In genomic region chr6:5517781-5518180, GRCh38 we compare ENCODE assay signal across 13 cellular contexts.
DNase-seq lines count a peak whose midpoint lies in the region; ATAC-seq and TF ChIP-seq lines count a peak whose summit lies in the region.
"Had no signal": no experiment of that assay in that cellular context is flagged by ENCODE, and none has a peak within 500 bp of the region (broad histone marks: within the 10 kb centered on the region; RNA-seq: fewer than 3 reads in every experiment).

No MANE protein-coding gene starts in this region.

- no peak overlapping the region for H2AFZ ChIP-seq in OCI-LY1 (ENCODE audit: low read length)

- H3K36me3 ChIP-seq in OCI-LY1 (ENCODE audit: insufficient read depth, low read length), result no peaks in the 10 kb centered on the region
- H3K36me3 ChIP-seq in lower lobe of right lung, result no peaks in the 10 kb centered on the region
- H3K36me3 ChIP-seq: vagina had no signal

- peak overlapping the region; percentile 21; the same call in 1 of the 2 replicates for H3K4me2 ChIP-seq in OCI-LY1 (ENCODE audit: low read length)

- no peaks in the 10 kb centered on the region for H3K79me2 ChIP-seq in OCI-LY1 (ENCODE audit: insufficient read depth, low read length)

- peak overlapping the region; percentile 47 for H3K4me3 Mint-ChIP-seq in stimulated activated effector memory CD8-positive, alpha-beta T cell treated with anti-CD3 and anti-CD28 coated beads, Interleukin-12 subunit alpha, Interleukin-12 subunit beta, amount 100 ng/mL, for 72 hours

- H3K9me3 ChIP-seq in OCI-LY1 (ENCODE audit: low read length) (no peaks in the 10 kb centered on the region), lower lobe of right lung (no peaks in the 10 kb centered on the region)
- H3K9me3 ChIP-seq: vagina had no signal

- peaks cover 57% of the 10 kb centered on the region for H3K4me1 Mint-ChIP-seq in stimulated activated effector memory CD8-positive, alpha-beta T cell treated with anti-CD3 and anti-CD28 coated beads, Interleukin-12 subunit alpha, Interleukin-12 subunit beta, amount 100 ng/mL, for 72 hours

- H3K4me1 ChIP-seq in OCI-LY1 (ENCODE audit: insufficient read depth, low read length, severe bottlenecking) (peaks cover 58% of the 10 kb centered on the region), lower lobe of right lung (no peaks in the 10 kb centered on the region)
- H3K4me1 ChIP-seq: vagina had no signal

- no peak overlapping the region for H3K9ac ChIP-seq in OCI-LY1 (ENCODE audit: low read length)

- DNase-seq in activated gamma-delta T cell treated with Interleukin-2 at 50 U/mL for 16 hours, result peak; percentile 18
- no peak for DNase-seq in activated gamma-delta T cell (lab: John Stamatoyannopoulos, UW)
- peak in 1 of 2 donors; percentile 11 for DNase-seq in activated naive CD4-positive, alpha-beta T cell treated with anti-CD3 and anti-CD28 coated beads, Interleukin-2, amount 50 U/mL, for 72 hours (ENCODE audit: low spot score in 2 of 2)
- DNase-seq in stimulated activated effector memory CD8-positive, alpha-beta T cell treated with anti-CD3 and anti-CD28 coated beads, Interleukin-12 subunit alpha, Interleukin-12 subunit beta, amount 100 ng/mL, for 72 hours (ENCODE audit: low spot score in 2 of 2), result peak in 1 of 2 donors; percentile 56
- DNase-seq in lower lobe of right lung, result no peak
- DNase-seq in NOMO-1 treated with dmso at 0.1 percent for 144 hours (lab: John Stamatoyannopoulos, UW; ENCODE audit: unreplicated experiment), result no peak
- DNase-seq: amygdala, GF-D8, NCI-H748 treated with DMSO at 0.1 percent for 48 hours had no signal

- H4K20me1 ChIP-seq in OCI-LY1 (ENCODE audit: insufficient read depth, low read length), result no peaks in the 10 kb centered on the region

- peaks cover 3 to 13% of the 10 kb centered on the region in 2 donors for H3K36me3 Mint-ChIP-seq in activated naive CD4-positive, alpha-beta T cell treated with anti-CD3 and anti-CD28 coated beads, Interleukin-2, amount 50 U/mL, for 72 hours
- peaks cover 11% of the 10 kb centered on the region for H3K36me3 Mint-ChIP-seq in stimulated activated effector memory CD8-positive, alpha-beta T cell treated with anti-CD3 and anti-CD28 coated beads, Interleukin-12 subunit alpha, Interleukin-12 subunit beta, amount 100 ng/mL, for 72 hours

- H3K9me2 ChIP-seq in OCI-LY1 (ENCODE audit: low read depth, low read length), result no peaks in the 10 kb centered on the region

- H3K4me3 ChIP-seq in OCI-LY1 (ENCODE audit: low read depth, low read length, poor library complexity, severe bottlenecking), result no peak overlapping the region
- no peak overlapping the region for H3K4me3 ChIP-seq in lower lobe of right lung
- H3K4me3 ChIP-seq: skin epidermis, vagina had no signal

- TF ChIP-seq CTCF in OCI-LY1 (IDR thresholded peaks at IDR 0.05; ENCODE audit: low read length), result no peak
- no peak for TF ChIP-seq CTCF in lower lobe of right lung (IDR thresholded peaks at IDR 0.05)

- peak; percentile 91 to 94 for ATAC-seq in activated naive CD4-positive, alpha-beta T cell treated with anti-CD3 and anti-CD28 coated beads, Interleukin-2, amount 50 U/mL, for 72 hours
- peak; percentile 98 for ATAC-seq in stimulated activated effector memory CD8-positive, alpha-beta T cell treated with anti-CD3 and anti-CD28 coated beads, Interleukin-12 subunit alpha, Interleukin-12 subunit beta, amount 100 ng/mL, for 72 hours
- no peak for ATAC-seq in lower lobe of right lung
- no peak for ATAC-seq in GM21515 (IDR thresholded peaks at IDR 0.05; ENCODE audit: unreplicated experiment)

- peak overlapping the region; percentile 83 for H3K27ac ChIP-seq in OCI-LY1 (ENCODE audit: low read depth, low read length, poor library complexity, severe bottlenecking)
- no peak overlapping the region for H3K27ac ChIP-seq in lower lobe of right lung
- H3K27ac ChIP-seq: skin epidermis, vagina had no signal

- no peaks in the 10 kb centered on the region for H3K27me3 ChIP-seq in OCI-LY1 (ENCODE audit: insufficient read depth, low read length)
- no peaks in the 10 kb centered on the region for H3K27me3 ChIP-seq in lower lobe of right lung (ENCODE audit: low read depth)
- H3K27me3 ChIP-seq: vagina had no signal

- H3F3A ChIP-seq in OCI-LY1 (ENCODE audit: insufficient read depth, low read length), result no peaks in the 10 kb centered on the region; the same call in 1 of the 2 replicates

- intact Hi-C loops in lower lobe of right lung (cut with DNase I), result no loop called here

- H3K27ac Mint-ChIP-seq in activated naive CD4-positive, alpha-beta T cell treated with anti-CD3 and anti-CD28 coated beads, Interleukin-2, amount 50 U/mL, for 72 hours, result peak overlapping the region; percentile 18 to 72
- peak overlapping the region; percentile 67 for H3K27ac Mint-ChIP-seq in stimulated activated effector memory CD8-positive, alpha-beta T cell treated with anti-CD3 and anti-CD28 coated beads, Interleukin-12 subunit alpha, Interleukin-12 subunit beta, amount 100 ng/mL, for 72 hours

- H3K9me3 Mint-ChIP-seq in activated naive CD4-positive, alpha-beta T cell treated with anti-CD3 and anti-CD28 coated beads, Interleukin-2, amount 50 U/mL, for 72 hours, result peaks cover 0 to 7% of the 10 kb centered on the region in 2 donors
- no peaks in the 10 kb centered on the region for H3K9me3 Mint-ChIP-seq in stimulated activated effector memory CD8-positive, alpha-beta T cell treated with anti-CD3 and anti-CD28 coated beads, Interleukin-12 subunit alpha, Interleukin-12 subunit beta, amount 100 ng/mL, for 72 hours

Comparison
In these comparisons a context has a peak if more than half of its experiments do, and no peak if none do; other contexts are left out.
1. ATAC-seq: peak in activated naive CD4-positive, alpha-beta T cell treated with anti-CD3 and anti-CD28 coated beads, Interleukin-2, amount 50 U/mL, for 72 hours (2 of 2) and stimulated activated effector memory CD8-positive, alpha-beta T cell treated with anti-CD3 and anti-CD28 coated beads, Interleukin-12 subunit alpha, Interleukin-12 subunit beta, amount 100 ng/mL, for 72 hours (single experiment); none in lower lobe of right lung (0 of 2) and GM21515 (single experiment).